9 cellular contexts compared by ENCODE assay signal in genomic region chr5:124444147-124444775, GRCh38.
A peak's percentile ranks its signal among the peaks of the same experiment; 100 is the strongest.
DNase-seq lines count a peak whose midpoint lies in the region; ATAC-seq and TF ChIP-seq lines count a peak whose summit lies in the region.
"Had no signal": no experiment of that assay in that cellular context is flagged by ENCODE, and none has a peak within 500 bp of the region (broad histone marks: within the 10 kb centered on the region; RNA-seq: fewer than 3 reads in every experiment).

No MANE protein-coding gene starts in this region.

- no peak overlapping the region for H3K4me3 ChIP-seq in cardiac muscle cell

- H3K27me3 Mint-ChIP-seq in activated CD8-positive, alpha-beta T cell treated with anti-CD3 and anti-CD28 coated beads, Interleukin-2, amount 10 ng/mL, durations not matched to agents 7 days and 5 days (ENCODE audit: low read depth): no peaks in the 10 kb centered on the region

- H3K36me3 Mint-ChIP-seq in activated CD8-positive, alpha-beta T cell treated with anti-CD3 and anti-CD28 coated beads, Interleukin-2, amount 10 ng/mL, durations not matched to agents 7 days and 5 days (ENCODE audit: low read depth): no peaks in the 10 kb centered on the region

- ATAC-seq in GM18508 (IDR thresholded peaks at IDR 0.05; ENCODE audit: insufficient read depth, unreplicated experiment): peak; percentile 99
- peak; percentile 100 for ATAC-seq in GM21367 (IDR thresholded peaks at IDR 0.05; ENCODE audit: unreplicated experiment)
- ATAC-seq in HG03066 (IDR thresholded peaks at IDR 0.05; ENCODE audit: low read depth, unreplicated experiment): peak; percentile 100
- no peak for ATAC-seq in activated CD8-positive, alpha-beta T cell treated with anti-CD3 and anti-CD28 coated beads, Interleukin-2, amount 10 ng/mL, durations not matched to agents 7 days and 5 days

- no peak overlapping the region for H3K27ac Mint-ChIP-seq in activated CD8-positive, alpha-beta T cell treated with anti-CD3 and anti-CD28 coated beads, Interleukin-2, amount 10 ng/mL, durations not matched to agents 7 days and 5 days

- no peak for TF ChIP-seq CTCF in cardiac muscle cell (IDR thresholded peaks at IDR 0.05; ENCODE audit: low read depth, low read length)

- H3K9me3 Mint-ChIP-seq in activated CD8-positive, alpha-beta T cell treated with anti-CD3 and anti-CD28 coated beads, Interleukin-2, amount 10 ng/mL, durations not matched to agents 7 days and 5 days (ENCODE audit: insufficient read depth): no peaks in the 10 kb centered on the region

- no peaks in the 10 kb centered on the region for H3K9me3 ChIP-seq in cardiac muscle cell (ENCODE audit: low read depth)

- no peaks in the 10 kb centered on the region for H3K36me3 ChIP-seq in cardiac muscle cell

- POLR2A ChIA-PET in activated CD8-positive, alpha-beta T cell treated with anti-CD3 and anti-CD28 coated beads, Interleukin-2, amount 10 ng/mL, durations not matched to agents 7 days and 5 days (lab: Charles Lee): no interaction called here

- H3K4me3 Mint-ChIP-seq in activated CD8-positive, alpha-beta T cell treated with anti-CD3 and anti-CD28 coated beads, Interleukin-2, amount 10 ng/mL, durations not matched to agents 7 days and 5 days: no peak overlapping the region

- DNase-seq in cardiac muscle cell (ENCODE audit: low read depth in 1 of 2, low spot score in 1 of 2): peak in 1 of 2 donors; percentile 87
- no peak for DNase-seq in effector CD8-positive, alpha-beta T cell (lab: John Stamatoyannopoulos, UW)
- DNase-seq in effector CD4-positive, alpha-beta T cell: no peak
- no peak for DNase-seq in activated CD8-positive, alpha-beta T cell treated with anti-CD3 and anti-CD28 coated beads, Interleukin-2, amount 10 ng/mL, durations not matched to agents 7 days and 5 days
- DNase-seq in activated CD4-positive, alpha-beta T cell treated with anti-CD3 and anti-CD28 coated beads, Interleukin-2, amount 50 U/mL, for 48 hours: no peak
- DNase-seq: DMS153 had no signal

- peak overlapping the region; percentile 80 for H3K27ac ChIP-seq in cardiac muscle cell

- no peaks in the 10 kb centered on the region for H3K4me1 Mint-ChIP-seq in activated CD8-positive, alpha-beta T cell treated with anti-CD3 and anti-CD28 coated beads, Interleukin-2, amount 10 ng/mL, durations not matched to agents 7 days and 5 days (ENCODE audit: low read depth)

- H3K4me1 ChIP-seq in cardiac muscle cell (ENCODE audit: low read depth): peaks cover 45% of the 10 kb centered on the region

- CTCF ChIA-PET in activated CD8-positive, alpha-beta T cell treated with anti-CD3 and anti-CD28 coated beads, Interleukin-2, amount 10 ng/mL, durations not matched to agents 7 days and 5 days (lab: Charles Lee): no interaction called here

- no peaks in the 10 kb centered on the region for H3K27me3 ChIP-seq in cardiac muscle cell
